ENCODE assay signal across 8 cellular contexts in the genomic region with DNA sequence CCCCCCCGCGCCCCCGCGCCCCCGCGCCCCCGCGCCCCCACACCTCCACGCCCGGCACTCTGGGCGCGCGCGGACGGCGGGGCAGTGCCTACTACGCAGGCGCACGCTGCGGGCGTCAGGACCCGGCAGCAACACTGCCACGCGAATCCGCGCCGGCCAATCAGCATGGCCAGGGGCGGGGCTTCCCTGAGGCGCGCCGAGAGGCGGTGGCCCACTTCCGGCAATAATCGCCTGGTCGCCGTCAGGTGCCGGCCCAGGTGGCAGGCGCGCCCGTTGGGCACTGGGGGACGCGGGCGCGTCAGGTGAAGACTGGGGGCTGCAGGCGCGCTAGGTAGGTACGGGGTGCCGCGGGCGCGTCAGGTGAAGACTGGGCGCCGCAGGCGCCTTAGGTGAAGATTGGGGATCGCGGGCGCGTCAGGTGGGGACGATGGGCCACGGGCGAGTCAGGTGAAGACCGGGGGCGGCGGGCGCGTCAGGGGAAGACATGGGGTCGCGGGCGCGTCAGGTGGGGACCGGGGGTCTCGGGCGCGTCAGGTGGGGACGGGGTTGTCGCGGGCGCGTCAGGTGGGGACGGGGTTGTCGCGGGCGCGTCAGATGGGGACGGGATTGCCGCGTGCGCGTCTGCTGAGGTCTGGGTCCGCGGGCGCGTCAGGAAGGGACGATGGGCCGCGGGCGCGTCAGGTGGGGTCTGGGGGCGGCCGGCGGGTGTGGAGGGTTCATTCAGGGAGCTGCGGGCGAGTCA.
A peak's percentile ranks its signal among the peaks of the same experiment; 100 is the strongest.
DNase-seq lines count a peak whose midpoint lies in the region; ATAC-seq and TF ChIP-seq lines count a peak whose summit lies in the region.

No MANE protein-coding gene starts in this region.

- DNase-seq in AG09309 (ENCODE audit: low read depth) (peak; percentile 27), NCI-H2196 treated with DMSO at 0.1 percent for 48 hours (lab: John Stamatoyannopoulos, UW; ENCODE audit: unreplicated experiment) (peak; percentile 77), WTC11 (ENCODE audit: low spot score) (peak; percentile 92), caudate nucleus (lab: John Stamatoyannopoulos, UW) (peak in 59 of 61 donors; percentile 10 to 96 (median 85)), islet precursor cell (peak; percentile 94)
- peak; percentile 78 to 90 (median 83) for DNase-seq in stimulated activated CD4-positive, alpha-beta T cell treated with anti-CD3 and anti-CD28 coated beads, Interleukin-12 subunit alpha, Interleukin-12 subunit beta, amount 100 ng/mL, for 48 hours (ENCODE audit: low read depth in 2 of 3, low spot score in 1 of 3)

- ATAC-seq in HG03139 (IDR thresholded peaks at IDR 0.05; ENCODE audit: unreplicated experiment) (peak; percentile 81), WTC11 (peak; percentile 94)

- H3K36me3 Mint-ChIP-seq in WTC11: no peaks in the 10 kb centered on the region

- POLR2A ChIA-PET in WTC11 (lab: Charles Lee): no interaction called here

- no peaks in the 10 kb centered on the region for H3K9me3 Mint-ChIP-seq in WTC11

- peaks cover 7% of the 10 kb centered on the region for H3K4me1 Mint-ChIP-seq in WTC11

- H3K4me3 ChIP-seq in AG09309 (ENCODE audit: control insufficient read depth, low read depth, low read length): peak overlapping the region; percentile 82

- TF ChIP-seq CTCF in AG09309 (IDR thresholded peaks at IDR 0.05; ENCODE audit: control insufficient read depth, insufficient read depth, low read depth, low read length, missing control alignments) (no peak), WTC11 (IDR thresholded peaks at IDR 0.05) (no peak)

- peak overlapping the region; percentile 81 for H3K4me3 Mint-ChIP-seq in WTC11

- peaks cover 23% of the 10 kb centered on the region for H3K27me3 Mint-ChIP-seq in WTC11 (ENCODE audit: low read depth)

- no peak overlapping the region for H3K27ac Mint-ChIP-seq in WTC11

- in situ Hi-C loops in GM18951 (cut with MboI; ENCODE audit: low sequenced_read_pairs, unreplicated experiment): no loop called here

- CTCF ChIA-PET in WTC11 (lab: Charles Lee): no interaction called here

- peak overlapping the region; percentile 62 for H3K27ac ChIP-seq in caudate nucleus (ENCODE audit: low read depth, low read length)

- TF ChIP-seq POLR2A in GM18951 (IDR thresholded peaks at IDR 0.05; ENCODE audit: extremely low read depth, insufficient read depth, insufficient read length): peak; percentile 76

TF ChIP-seq in WTC11, 78 proteins besides CTCF, POLR2A, EP300 and RAD21 (continues in another document):
- TF ChIP-seq ZNF396 (CRISPR knock-in tag; IDR thresholded peaks at IDR 0.05; ENCODE audit: borderline replicate concordance): no peak
- no peak for TF ChIP-seq ZNF121 (CRISPR knock-in tag; IDR thresholded peaks at IDR 0.05)
- TF ChIP-seq, protein P1, sequence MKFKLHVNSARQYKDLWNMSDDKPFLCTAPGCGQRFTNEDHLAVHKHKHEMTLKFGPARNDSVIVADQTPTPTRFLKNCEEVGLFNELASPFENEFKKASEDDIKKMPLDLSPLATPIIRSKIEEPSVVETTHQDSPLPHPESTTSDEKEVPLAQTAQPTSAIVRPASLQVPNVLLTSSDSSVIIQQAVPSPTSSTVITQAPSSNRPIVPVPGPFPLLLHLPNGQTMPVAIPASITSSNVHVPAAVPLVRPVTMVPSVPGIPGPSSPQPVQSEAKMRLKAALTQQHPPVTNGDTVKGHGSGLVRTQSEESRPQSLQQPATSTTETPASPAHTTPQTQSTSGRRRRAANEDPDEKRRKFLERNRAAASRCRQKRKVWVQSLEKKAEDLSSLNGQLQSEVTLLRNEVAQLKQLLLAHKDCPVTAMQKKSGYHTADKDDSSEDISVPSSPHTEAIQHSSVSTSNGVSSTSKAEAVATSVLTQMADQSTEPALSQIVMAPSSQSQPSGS (CRISPR knock-in tag; IDR thresholded peaks at IDR 0.05; ENCODE audit: borderline replicate concordance, low read depth): no peak
- TF ChIP-seq, protein P2, sequence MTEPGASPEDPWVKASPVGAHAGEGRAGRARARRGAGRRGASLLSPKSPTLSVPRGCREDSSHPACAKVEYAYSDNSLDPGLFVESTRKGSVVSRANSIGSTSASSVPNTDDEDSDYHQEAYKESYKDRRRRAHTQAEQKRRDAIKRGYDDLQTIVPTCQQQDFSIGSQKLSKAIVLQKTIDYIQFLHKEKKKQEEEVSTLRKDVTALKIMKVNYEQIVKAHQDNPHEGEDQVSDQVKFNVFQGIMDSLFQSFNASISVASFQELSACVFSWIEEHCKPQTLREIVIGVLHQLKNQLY (CRISPR knock-in tag; IDR thresholded peaks at IDR 0.05): no peak
- no peak for TF ChIP-seq AR (CRISPR knock-in tag; IDR thresholded peaks at IDR 0.05)
- TF ChIP-seq HMGA2 (CRISPR knock-in tag; IDR thresholded peaks at IDR 0.05): no peak
- TF ChIP-seq, protein P3, sequence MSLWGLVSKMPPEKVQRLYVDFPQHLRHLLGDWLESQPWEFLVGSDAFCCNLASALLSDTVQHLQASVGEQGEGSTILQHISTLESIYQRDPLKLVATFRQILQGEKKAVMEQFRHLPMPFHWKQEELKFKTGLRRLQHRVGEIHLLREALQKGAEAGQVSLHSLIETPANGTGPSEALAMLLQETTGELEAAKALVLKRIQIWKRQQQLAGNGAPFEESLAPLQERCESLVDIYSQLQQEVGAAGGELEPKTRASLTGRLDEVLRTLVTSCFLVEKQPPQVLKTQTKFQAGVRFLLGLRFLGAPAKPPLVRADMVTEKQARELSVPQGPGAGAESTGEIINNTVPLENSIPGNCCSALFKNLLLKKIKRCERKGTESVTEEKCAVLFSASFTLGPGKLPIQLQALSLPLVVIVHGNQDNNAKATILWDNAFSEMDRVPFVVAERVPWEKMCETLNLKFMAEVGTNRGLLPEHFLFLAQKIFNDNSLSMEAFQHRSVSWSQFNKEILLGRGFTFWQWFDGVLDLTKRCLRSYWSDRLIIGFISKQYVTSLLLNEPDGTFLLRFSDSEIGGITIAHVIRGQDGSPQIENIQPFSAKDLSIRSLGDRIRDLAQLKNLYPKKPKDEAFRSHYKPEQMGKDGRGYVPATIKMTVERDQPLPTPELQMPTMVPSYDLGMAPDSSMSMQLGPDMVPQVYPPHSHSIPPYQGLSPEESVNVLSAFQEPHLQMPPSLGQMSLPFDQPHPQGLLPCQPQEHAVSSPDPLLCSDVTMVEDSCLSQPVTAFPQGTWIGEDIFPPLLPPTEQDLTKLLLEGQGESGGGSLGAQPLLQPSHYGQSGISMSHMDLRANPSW (CRISPR knock-in tag; conservative IDR thresholded peaks at IDR 0.05; ENCODE audit: low read depth): no peak
- TF ChIP-seq TEAD4 (CRISPR knock-in tag; IDR thresholded peaks at IDR 0.05): no peak
- TF ChIP-seq NFYB (CRISPR knock-in tag; conservative IDR thresholded peaks at IDR 0.05; ENCODE audit: low read depth): peak; percentile 83
- no peak for TF ChIP-seq HMGXB4 (CRISPR knock-in tag; IDR thresholded peaks at IDR 0.05)
- no peak for TF ChIP-seq CREB1 (CRISPR knock-in tag; IDR thresholded peaks at IDR 0.05)
- no peak for TF ChIP-seq ETV6 (CRISPR knock-in tag; IDR thresholded peaks at IDR 0.05)
- TF ChIP-seq SOX15 (CRISPR knock-in tag; IDR thresholded peaks at IDR 0.05): no peak
- peak; percentile 45; the same call in 1 of the 2 replicates for TF ChIP-seq FOXP4 (CRISPR knock-in tag; IDR thresholded peaks at IDR 0.05)

Comparison
In these comparisons a context has a peak if more than half of its experiments do, and no peak if none do; other contexts are left out.
1. Peak in every context shown above with its lines: DNase-seq, ATAC-seq, H3K4me3 ChIP-seq and H3K27ac ChIP-seq.
2. DNase-seq: peak in every context shown above with its lines; median percentile 94 in islet precursor cell; 92 in WTC11; 85 in caudate nucleus; 83 in stimulated activated CD4-positive, alpha-beta T cell treated with anti-CD3 and anti-CD28 coated beads, Interleukin-12 subunit alpha, Interleukin-12 subunit beta, amount 100 ng/mL, for 48 hours; 77 in NCI-H2196 treated with DMSO at 0.1 percent for 48 hours; 27 in AG09309.